ENCODE assay signal across 20 cellular contexts in the genomic region with DNA sequence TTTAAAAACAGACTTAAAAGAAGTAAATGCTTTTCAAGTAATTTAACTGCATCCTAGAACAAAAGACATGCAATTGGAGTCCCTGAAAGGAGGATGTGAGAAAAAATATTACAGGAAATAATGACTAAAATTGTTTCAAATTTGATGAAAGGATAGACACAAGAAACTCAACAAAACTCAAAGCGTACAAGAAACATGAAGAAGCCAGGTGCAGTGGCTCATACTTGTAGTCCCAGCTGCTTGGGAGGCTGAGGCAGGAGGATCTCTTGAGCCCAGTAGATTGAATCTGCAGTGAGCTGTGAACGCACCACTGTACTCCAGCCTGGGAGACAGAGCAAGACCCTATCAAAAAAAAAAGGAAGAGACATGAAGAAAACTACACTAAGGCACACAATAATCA.
DNase-seq lines count a peak whose midpoint lies in the region; ATAC-seq, FAIRE-seq and TF ChIP-seq lines count a peak whose summit lies in the region.
"Had no signal": no experiment of that assay in that cellular context is flagged by ENCODE, and none has a peak within 500 bp of the region (broad histone marks: within the 10 kb centered on the region; RNA-seq: fewer than 3 reads in every experiment).

No MANE protein-coding gene starts in this region.

- peaks cover 64 to 69% of the 10 kb centered on the region in 2 donors for H3K4me1 ChIP-seq in naive thymus-derived CD4-positive, alpha-beta T cell (ENCODE audit: control insufficient read depth in 2 of 2, insufficient read depth in 2 of 2, low read length in 2 of 2)
- peaks cover 7 to 12% of the 10 kb centered on the region in 2 donors for H3K4me1 ChIP-seq in ascending aorta

- no peaks in the 10 kb centered on the region for H3K36me3 ChIP-seq in naive thymus-derived CD4-positive, alpha-beta T cell (ENCODE audit: control insufficient read depth in 2 of 3, insufficient read depth in 3 of 3, low read length in 3 of 3)
- H3K36me3 ChIP-seq in ascending aorta: no peaks in the 10 kb centered on the region
- H3K36me3 ChIP-seq: ovary, upper lobe of left lung had no signal

- peaks cover 87% of the 10 kb centered on the region for H3K4me1 Mint-ChIP-seq in activated CD8-positive, alpha-beta memory T cell treated with anti-CD3 and anti-CD28 coated beads, Interleukin-2, amount 10 ng/mL, durations not matched to agents 7 days and 5 days
- peaks cover 91% of the 10 kb centered on the region for H3K4me1 Mint-ChIP-seq in activated CD8-positive, alpha-beta T cell treated with anti-CD3 and anti-CD28 coated beads, Interleukin-2, amount 10 ng/mL, durations not matched to agents 7 days and 5 days (ENCODE audit: low read depth)
- H3K4me1 Mint-ChIP-seq in naive thymus-derived CD4-positive, alpha-beta T cell: peaks cover 69 to 94% (median 81%) of the 10 kb centered on the region in 7 donors
- H3K4me1 Mint-ChIP-seq in type B pancreatic cell (ENCODE audit: unreplicated experiment): peaks cover 4% of the 10 kb centered on the region

- CTCF ChIA-PET in activated CD8-positive, alpha-beta memory T cell treated with anti-CD3 and anti-CD28 coated beads, Interleukin-2, amount 10 ng/mL, durations not matched to agents 7 days and 5 days (lab: Charles Lee): interaction anchor here (1.4 to 6.8 kb wide), 3 partner anchors 14 to 121 kb away, joined by 6 to 43 read pairs (median 25); no protein-coding TSS in a partner anchor
- CTCF ChIA-PET in activated CD8-positive, alpha-beta T cell treated with anti-CD3 and anti-CD28 coated beads, Interleukin-2, amount 10 ng/mL, durations not matched to agents 7 days and 5 days (lab: Charles Lee): interaction anchor here (1.1 to 8.9 kb wide), 3 partner anchors 22 to 121 kb away, joined by 5 to 115 read pairs (median 6); a partner anchor contains a TSS
- CTCF ChIA-PET in naive thymus-derived CD4-positive, alpha-beta T cell (lab: Charles Lee): interaction anchor here (0.6 to 2.0 kb wide), 4 partner anchors 14 to 124 kb away, joined by 3 to 4 read pairs (median 4); no protein-coding TSS in a partner anchor

- peaks cover 0 to 4% (median 0%) of the 10 kb centered on the region in 3 experiments for H3K9me3 ChIP-seq in naive thymus-derived CD4-positive, alpha-beta T cell (ENCODE audit: control insufficient read depth in 2 of 3, low read length in 3 of 3)
- H3K9me3 ChIP-seq in ascending aorta: no peaks in the 10 kb centered on the region
- H3K9me3 ChIP-seq: ovary, upper lobe of left lung had no signal

- H3K27me3 ChIP-seq in naive thymus-derived CD4-positive, alpha-beta T cell (ENCODE audit: control insufficient read depth in 2 of 2, insufficient read depth in 2 of 2, low read length in 2 of 2): no peaks in the 10 kb centered on the region
- no peaks in the 10 kb centered on the region for H3K27me3 ChIP-seq in ascending aorta
- H3K27me3 ChIP-seq: ovary, upper lobe of left lung had no signal

- FAIRE-seq in GM18507 (lab: Jason Lieb, UNC): peak; percentile 36

- no peak overlapping the region for H3K4me3 Mint-ChIP-seq in activated CD8-positive, alpha-beta memory T cell treated with anti-CD3 and anti-CD28 coated beads, Interleukin-2, amount 10 ng/mL, durations not matched to agents 7 days and 5 days
- H3K4me3 Mint-ChIP-seq in activated CD8-positive, alpha-beta T cell treated with anti-CD3 and anti-CD28 coated beads, Interleukin-2, amount 10 ng/mL, durations not matched to agents 7 days and 5 days: no peak overlapping the region
- H3K4me3 Mint-ChIP-seq in naive thymus-derived CD4-positive, alpha-beta T cell: peak overlapping the region in 7 of 10 donors; percentile 6 to 89 (median 40)
- no peak overlapping the region for H3K4me3 Mint-ChIP-seq in type B pancreatic cell

- H3K27ac ChIP-seq in naive thymus-derived CD4-positive, alpha-beta T cell (ENCODE audit: low read depth, low read length): peak overlapping the region; percentile 1
- no peak overlapping the region for H3K27ac ChIP-seq in ascending aorta
- H3K27ac ChIP-seq: HL-60, ovary, upper lobe of left lung had no signal

- H3K27me3 Mint-ChIP-seq in activated CD8-positive, alpha-beta memory T cell treated with anti-CD3 and anti-CD28 coated beads, Interleukin-2, amount 10 ng/mL, durations not matched to agents 7 days and 5 days: no peaks in the 10 kb centered on the region
- no peaks in the 10 kb centered on the region for H3K27me3 Mint-ChIP-seq in activated CD8-positive, alpha-beta T cell treated with anti-CD3 and anti-CD28 coated beads, Interleukin-2, amount 10 ng/mL, durations not matched to agents 7 days and 5 days (ENCODE audit: low read depth)
- H3K27me3 Mint-ChIP-seq in naive thymus-derived CD4-positive, alpha-beta T cell: no peaks in the 10 kb centered on the region
- peaks cover 18% of the 10 kb centered on the region for H3K27me3 Mint-ChIP-seq in type B pancreatic cell
- H3K27me3 Mint-ChIP-seq: IgD-negative memory B cell had no signal

- H3K27ac Mint-ChIP-seq in activated CD8-positive, alpha-beta memory T cell treated with anti-CD3 and anti-CD28 coated beads, Interleukin-2, amount 10 ng/mL, durations not matched to agents 7 days and 5 days: peak overlapping the region; percentile 76
- H3K27ac Mint-ChIP-seq in activated CD8-positive, alpha-beta T cell treated with anti-CD3 and anti-CD28 coated beads, Interleukin-2, amount 10 ng/mL, durations not matched to agents 7 days and 5 days: peak overlapping the region; percentile 77
- H3K27ac Mint-ChIP-seq in naive thymus-derived CD4-positive, alpha-beta T cell: peak overlapping the region; percentile 69 to 100 (median 92)
- H3K27ac Mint-ChIP-seq in type B pancreatic cell: no peak overlapping the region

- ATAC-seq in activated CD8-positive, alpha-beta memory T cell treated with anti-CD3 and anti-CD28 coated beads, Interleukin-2, amount 10 ng/mL, durations not matched to agents 7 days and 5 days: no peak
- no peak for ATAC-seq in activated CD8-positive, alpha-beta T cell treated with anti-CD3 and anti-CD28 coated beads, Interleukin-2, amount 10 ng/mL, durations not matched to agents 7 days and 5 days
- ATAC-seq in naive thymus-derived CD4-positive, alpha-beta T cell: no peak
- ATAC-seq in HG02588 (IDR thresholded peaks at IDR 0.05; ENCODE audit: unreplicated experiment): no peak
- ATAC-seq: right cardiac atrium had no signal

- peaks cover 7% of the 10 kb centered on the region for H3K9me3 Mint-ChIP-seq in activated CD8-positive, alpha-beta memory T cell treated with anti-CD3 and anti-CD28 coated beads, Interleukin-2, amount 10 ng/mL, durations not matched to agents 7 days and 5 days (ENCODE audit: low read depth)
- H3K9me3 Mint-ChIP-seq in activated CD8-positive, alpha-beta T cell treated with anti-CD3 and anti-CD28 coated beads, Interleukin-2, amount 10 ng/mL, durations not matched to agents 7 days and 5 days (ENCODE audit: insufficient read depth): peaks cover 13% of the 10 kb centered on the region
- peaks cover 2 to 44% (median 13%) of the 10 kb centered on the region in 11 donors for H3K9me3 Mint-ChIP-seq in naive thymus-derived CD4-positive, alpha-beta T cell
- peaks cover 5% of the 10 kb centered on the region for H3K9me3 Mint-ChIP-seq in type B pancreatic cell
- H3K9me3 Mint-ChIP-seq: IgD-negative memory B cell had no signal

- no peak for DNase-seq in activated CD8-positive, alpha-beta memory T cell treated with anti-CD3 and anti-CD28 coated beads, Interleukin-2, amount 10 ng/mL, durations not matched to agents 7 days and 5 days
- no peak for DNase-seq in activated CD8-positive, alpha-beta memory T cell treated with anti-CD3 and anti-CD28 coated beads, Interleukin-2, amount 50 U/mL, for 4 hours
- no peak for DNase-seq in GM18507 (ENCODE audit: extremely low spot score, insufficient read length, low read depth)
- no peak for DNase-seq in activated CD8-positive, alpha-beta T cell treated with anti-CD3 and anti-CD28 coated beads, Interleukin-2, amount 10 ng/mL, durations not matched to agents 7 days and 5 days
- DNase-seq in naive thymus-derived CD4-positive, alpha-beta T cell: no peak
- no peak for DNase-seq in ascending aorta (ENCODE audit: low spot score in 2 of 2)
- no peak for DNase-seq in type B pancreatic cell (ENCODE audit: extremely low spot score, unreplicated experiment)
- DNase-seq: EL; head of caudate nucleus; mammary epithelial cell; NCI-H2081 treated with DMSO at 0.1 percent for 48 hours; NCI-H82; ovary; right cardiac atrium; SIG-M5; stimulated activated CD4-positive, alpha-beta T cell treated with anti-CD3 and anti-CD28 coated beads, Interleukin-4, amount 100 ng/mL, for 24 hours; upper lobe of left lung had no signal

- POLR2A ChIA-PET in activated CD8-positive, alpha-beta T cell treated with anti-CD3 and anti-CD28 coated beads, Interleukin-2, amount 10 ng/mL, durations not matched to agents 7 days and 5 days (lab: Charles Lee): interaction anchor here (0.6 to 9.0 kb wide), 3 partner anchors 21 to 1255 kb away, joined by 3 to 215 read pairs (median 198); a partner anchor contains a TSS
- POLR2A ChIA-PET in naive thymus-derived CD4-positive, alpha-beta T cell (lab: Charles Lee): interaction anchor here (0.6 to 14.5 kb wide), 7 partner anchors 8 to 120 kb away, joined by 3 to 293 read pairs (median 6); a partner anchor contains a TSS

- no peak overlapping the region for H3K4me3 ChIP-seq in naive thymus-derived CD4-positive, alpha-beta T cell (ENCODE audit: low read length)
- H3K4me3 ChIP-seq in ascending aorta: no peak overlapping the region
- H3K4me3 ChIP-seq: ovary, upper lobe of left lung had no signal

- peaks cover 43% of the 10 kb centered on the region for H3K36me3 Mint-ChIP-seq in activated CD8-positive, alpha-beta memory T cell treated with anti-CD3 and anti-CD28 coated beads, Interleukin-2, amount 10 ng/mL, durations not matched to agents 7 days and 5 days
- peaks cover 71% of the 10 kb centered on the region for H3K36me3 Mint-ChIP-seq in activated CD8-positive, alpha-beta T cell treated with anti-CD3 and anti-CD28 coated beads, Interleukin-2, amount 10 ng/mL, durations not matched to agents 7 days and 5 days (ENCODE audit: low read depth)
- H3K36me3 Mint-ChIP-seq in naive thymus-derived CD4-positive, alpha-beta T cell: peaks cover 4 to 56% (median 8%) of the 10 kb centered on the region in 5 donors
- no peaks in the 10 kb centered on the region for H3K36me3 Mint-ChIP-seq in type B pancreatic cell

- intact Hi-C loops in naive thymus-derived CD4-positive, alpha-beta T cell (cut with micrococcal nuclease): loop anchor here (5.0 to 10.0 kb wide), 2 partner anchors 633 to 726 kb away; a partner anchor contains a TSS
- intact Hi-C loops in ascending aorta (cut with DNase I): no loop called here

- TF ChIP-seq CTCF in ascending aorta (IDR thresholded peaks at IDR 0.05) (no peak), type B pancreatic cell (conservative IDR thresholded peaks at IDR 0.05) (no peak)

Comparison
In these comparisons a context has a peak if more than half of its experiments do, and no peak if none do; other contexts are left out.
1. H3K4me3 Mint-ChIP-seq: peak in naive thymus-derived CD4-positive, alpha-beta T cell (7 of 10); none in activated CD8-positive, alpha-beta memory T cell treated with anti-CD3 and anti-CD28 coated beads, Interleukin-2, amount 10 ng/mL, durations not matched to agents 7 days and 5 days (single experiment), activated CD8-positive, alpha-beta T cell treated with anti-CD3 and anti-CD28 coated beads, Interleukin-2, amount 10 ng/mL, durations not matched to agents 7 days and 5 days (single experiment) and type B pancreatic cell (single experiment).